2 cellular contexts compared by ENCODE assay signal in genomic region chr12:12190087-12190809, GRCh38.
TF ChIP-seq lines count a peak whose summit lies in the region.

No MANE protein-coding gene starts in this region.

TF ChIP-seq in GM12891, 5 proteins besides CTCF, POLR2A, EP300 and RAD21 (continued from another document):
- TF ChIP-seq PAX5 (IDR thresholded peaks at IDR 0.05; ENCODE audit: insufficient read depth, low read length, severe bottlenecking), result no peak

TF ChIP-seq in GM12878, 131 proteins besides CTCF, POLR2A, EP300 and RAD21:
- TF ChIP-seq BCLAF1 (IDR thresholded peaks at IDR 0.05) (no peak), SPI1 (IDR thresholded peaks at IDR 0.05; ENCODE audit: borderline replicate concordance, insufficient read depth, low read depth, low read length) (peak; percentile 27; the same call in 1 of the 2 replicates)
